ENCODE assay signal across 22 cellular contexts in the genomic region with DNA sequence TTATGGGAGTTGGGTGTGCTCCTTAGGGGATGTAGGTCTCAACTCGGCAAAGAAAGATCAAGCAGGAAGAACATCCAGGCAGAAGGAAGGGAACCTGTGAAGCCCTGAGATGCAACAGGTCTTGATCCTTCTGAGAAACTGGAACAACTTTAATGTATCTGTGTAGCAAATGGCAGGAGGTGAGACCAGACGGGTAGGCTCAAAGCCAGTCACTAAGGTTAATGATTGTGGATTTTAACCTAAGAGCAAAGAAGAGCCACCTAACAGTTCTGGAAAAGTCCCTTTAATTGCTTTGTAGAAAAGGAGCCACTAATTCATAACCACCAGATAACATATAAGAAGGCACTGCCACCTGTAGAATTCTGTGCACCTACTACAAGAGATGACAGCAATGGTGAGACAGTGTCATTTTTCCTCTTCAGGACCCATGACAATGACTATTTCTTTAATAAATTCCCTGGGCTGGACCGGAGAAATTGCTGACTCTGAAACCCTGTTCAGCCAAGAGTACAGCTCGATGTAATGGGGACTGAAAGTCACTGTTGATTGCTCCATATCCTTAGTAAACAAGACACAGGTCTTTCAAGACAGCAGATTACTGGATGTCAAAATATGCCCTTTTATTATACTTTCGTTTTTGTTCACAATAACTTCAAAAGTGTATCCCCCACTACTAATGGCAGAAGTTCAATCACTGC.
DNase-seq lines count a peak whose midpoint lies in the region; ATAC-seq, FAIRE-seq and TF ChIP-seq lines count a peak whose summit lies in the region.
"Had no signal": no experiment of that assay in that cellular context is flagged by ENCODE, and none has a peak within 500 bp of the region (broad histone marks: within the 10 kb centered on the region; RNA-seq: fewer than 3 reads in every experiment).

No MANE protein-coding gene starts in this region.

- peaks cover 96% of the 10 kb centered on the region for H3K9me3 ChIP-seq in HepG2 (ENCODE audit: low read length)
- H3K9me3 ChIP-seq: BE2C had no signal

- ATAC-seq in HepG2, result no peak
- ATAC-seq in GM21423 (IDR thresholded peaks at IDR 0.05; ENCODE audit: unreplicated experiment), result no peak
- no peak for ATAC-seq in HG03280 (IDR thresholded peaks at IDR 0.05; ENCODE audit: unreplicated experiment)
- ATAC-seq in GM18858 (IDR thresholded peaks at IDR 0.05; ENCODE audit: unreplicated experiment), result no peak
- ATAC-seq: HCT116 had no signal

- in situ Hi-C loops in HepG2 (cut with HindIII; ENCODE audit: extremely low pct_ligation_motif_present, low pct_unique_long_range_greater_than_20kb), result no loop called here

- no peaks in the 10 kb centered on the region for H4K20me1 ChIP-seq in HepG2 (ENCODE audit: insufficient read depth, low read length)

- H3K9ac ChIP-seq in HepG2 (ENCODE audit: insufficient read depth, low read depth, low read length), result no peak overlapping the region

- no peaks in the 10 kb centered on the region for H3K4me1 ChIP-seq in HepG2 (ENCODE audit: insufficient read depth, low read length)

- POLR2A ChIA-PET in HepG2 (lab: Yijun Ruan, JAX), result no interaction called here

- H3K4me3 ChIP-seq in HepG2 (replicated peaks in 1 of 3; ENCODE audit: insufficient read depth in 1 of 3, low read depth in 2 of 3, low read length in 3 of 3), result no peak overlapping the region

- CTCF ChIA-PET in HepG2 (lab: Yijun Ruan, JAX; ENCODE audit: low intra/inter-chr PET ratio, low total read pairs), result no interaction called here

- no TSS peak for BruUV-seq in HepG2 (replicated peaks; lab: Mats Ljungman, UMichigan)

- H3K27ac ChIP-seq in VCaP (peak overlapping the region; percentile 68; the same call in 1 of the 2 replicates), HepG2 (ENCODE audit: extremely low read length, insufficient read depth, low read length) (no peak overlapping the region)

- TF ChIP-seq RAD21 in HepG2 (CRISPR knock-in tag; IDR thresholded peaks at IDR 0.05), result no peak

- TF ChIP-seq CTCF in VCaP (conservative IDR thresholded peaks at IDR 0.05), result no peak
- TF ChIP-seq CTCF in HepG2 (CRISPR knock-in tag; IDR thresholded peaks at IDR 0.05), result no peak

- no peak for TF ChIP-seq EP300 in HepG2 (IDR thresholded peaks at IDR 0.05; ENCODE audit: low read depth in 2 of 2, low read length in 2 of 2)
- no peak for TF ChIP-seq EP300 in HepG2 (CRISPR knock-in tag; IDR thresholded peaks at IDR 0.05; ENCODE audit: borderline replicate concordance)

- H3K36me3 ChIP-seq in HepG2 (replicated peaks in 1 of 2; ENCODE audit: control insufficient read depth in 1 of 2, insufficient read depth in 2 of 2, low read length in 2 of 2), result no peaks in the 10 kb centered on the region
- H3K36me3 ChIP-seq: BE2C had no signal

- TF ChIP-seq POLR2A in HepG2 (IDR thresholded peaks at IDR 0.05; ENCODE audit: insufficient read depth in 1 of 2, low read depth in 2 of 2, low read length in 2 of 2), result no peak

- no peak for DNase-seq in HTR-8/SVneo (ENCODE audit: insufficient read length, low spot score)
- no peak for DNase-seq in HepG2 (ENCODE audit: low spot score)
- DNase-seq in dermis blood vessel endothelial cell, result no peak
- DNase-seq: ACHN; BE2C; C1 segment of cervical spinal cord; CD4-positive, CD25-positive, alpha-beta regulatory T cell; CD8-positive, alpha-beta memory T cell; COR-L47; DMS 273 treated with DMSO at 0.1 percent for 48 hours; DMS53; DND-41; EL; GOT3; H7 had no signal

- intact Hi-C loops in HepG2 (cut with micrococcal nuclease; ENCODE audit: unreplicated experiment), result no loop called here

- FAIRE-seq in HTR-8/SVneo (lab: Jason Lieb, UNC) (peak; percentile 81), HepG2 (lab: Jason Lieb, UNC) (no peak)
- FAIRE-seq: A204.1, GM12891 had no signal

- H3K4me2 ChIP-seq in HepG2 (ENCODE audit: low read depth, low read length), result no peak overlapping the region

- no peaks in the 10 kb centered on the region for H3K27me3 ChIP-seq in HepG2 (ENCODE audit: control insufficient read depth in 1 of 2, insufficient read depth in 2 of 2, low read length in 2 of 2)
- H3K27me3 ChIP-seq: BE2C had no signal

- H3K79me2 ChIP-seq in HepG2 (ENCODE audit: insufficient read depth, low read length), result no peaks in the 10 kb centered on the region

- H2AFZ ChIP-seq in HepG2 (ENCODE audit: low read length), result no peak overlapping the region

- 1% methylated on average over 5 of the region's 5 CpGs for WGBS in HepG2 (ENCODE audit: low lambda C conversion rate)

TF ChIP-seq in HepG2, 621 proteins besides CTCF, POLR2A, EP300 and RAD21:
- no peak for TF ChIP-seq ZNF562 (CRISPR knock-in tag; IDR thresholded peaks at IDR 0.05; ENCODE audit: borderline replicate concordance)
- TF ChIP-seq ZNF530 (CRISPR knock-in tag; IDR thresholded peaks at IDR 0.05; ENCODE audit: low read depth), result no peak
- peak; percentile 33 to 42; a peak in 2 of 4 replicates for TF ChIP-seq MAFK (conservative IDR thresholded peaks at IDR 0.05 in 1 of 2, IDR thresholded peaks at IDR 0.05 in 1 of 2; ENCODE audit: low read length in 2 of 2)
- TF ChIP-seq ATM (IDR thresholded peaks at IDR 0.05; ENCODE audit: borderline replicate concordance), result no peak
- TF ChIP-seq, protein P1, sequence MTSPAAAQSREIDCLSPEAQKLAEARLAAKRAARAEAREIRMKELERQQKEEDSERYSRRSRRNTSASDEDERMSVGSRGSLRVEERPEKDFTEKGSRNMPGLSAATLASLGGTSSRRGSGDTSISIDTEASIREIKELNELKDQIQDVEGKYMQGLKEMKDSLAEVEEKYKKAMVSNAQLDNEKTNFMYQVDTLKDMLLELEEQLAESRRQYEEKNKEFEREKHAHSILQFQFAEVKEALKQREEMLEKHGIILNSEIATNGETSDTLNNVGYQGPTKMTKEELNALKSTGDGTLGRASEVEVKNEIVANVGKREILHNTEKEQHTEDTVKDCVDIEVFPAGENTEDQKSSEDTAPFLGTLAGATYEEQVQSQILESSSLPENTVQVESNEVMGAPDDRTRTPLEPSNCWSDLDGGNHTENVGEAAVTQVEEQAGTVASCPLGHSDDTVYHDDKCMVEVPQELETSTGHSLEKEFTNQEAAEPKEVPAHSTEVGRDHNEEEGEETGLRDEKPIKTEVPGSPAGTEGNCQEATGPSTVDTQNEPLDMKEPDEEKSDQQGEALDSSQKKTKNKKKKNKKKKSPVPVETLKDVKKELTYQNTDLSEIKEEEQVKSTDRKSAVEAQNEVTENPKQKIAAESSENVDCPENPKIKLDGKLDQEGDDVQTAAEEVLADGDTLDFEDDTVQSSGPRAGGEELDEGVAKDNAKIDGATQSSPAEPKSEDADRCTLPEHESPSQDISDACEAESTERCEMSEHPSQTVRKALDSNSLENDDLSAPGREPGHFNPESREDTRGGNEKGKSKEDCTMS (CRISPR knock-in tag; conservative IDR thresholded peaks at IDR 0.05), result no peak
